ENCODE assay signal across 8 cellular contexts in genomic region chr7:103073989-103074518, GRCh38. TPM values are rescaled to one million over a fixed set of nuclear protein-coding genes. Genes with fewer than 3 reads are reported as not detected.
DNase-seq lines count a peak whose midpoint lies in the region; ATAC-seq and TF ChIP-seq lines count a peak whose summit lies in the region.

No MANE protein-coding gene starts in this region.

- DNase-seq in left ventricle myocardium inferior (no peak), cardiac septum (ENCODE audit: low spot score) (no peak), amniotic stem cell (lab: John Stamatoyannopoulos, UW) (no peak)
- DNase-seq in activated CD4-positive, alpha-beta memory T cell treated with anti-CD3 and anti-CD28 coated beads, Interleukin-2, amount 10 ng/mL, durations not matched to agents 7 days and 5 days = no peak
- no peak for DNase-seq in stimulated activated naive B cell treated with anti-CD40 and anti-IgM and Interleukin-4, amounts not matched to agents 10 μg/mL and 1 μg/mL and 100 μg/mL, for 72 hours
- no peak for DNase-seq in stimulated activated naive CD4-positive, alpha-beta T cell treated with Interleukin-2 at 50 U/mL for 16 hours (lab: John Stamatoyannopoulos, UW)

- POLR2A ChIA-PET in activated CD4-positive, alpha-beta memory T cell treated with anti-CD3 and anti-CD28 coated beads, Interleukin-2, amount 10 ng/mL, durations not matched to agents 7 days and 5 days (lab: Charles Lee) = interaction anchor here (1.0 to 1.8 kb wide), 6 partner anchors 10 to 325 kb away, joined by 3 to 13 read pairs (median 6); partner anchors contain the start of genes FAM185A and NAPEPLD

- H3K27me3 Mint-ChIP-seq in activated CD4-positive, alpha-beta memory T cell treated with anti-CD3 and anti-CD28 coated beads, Interleukin-2, amount 10 ng/mL, durations not matched to agents 7 days and 5 days = no peaks in the 10 kb centered on the region
- H3K27me3 Mint-ChIP-seq in stimulated activated naive B cell treated with anti-CD40 and anti-IgM and Interleukin-4, amounts not matched to agents 10 μg/mL and 1 μg/mL and 100 μg/mL, for 72 hours = no peaks in the 10 kb centered on the region

- peaks cover 32% of the 10 kb centered on the region for H3K4me1 ChIP-seq in left ventricle myocardium inferior

- peaks cover 31% of the 10 kb centered on the region for H3K4me1 Mint-ChIP-seq in activated CD4-positive, alpha-beta memory T cell treated with anti-CD3 and anti-CD28 coated beads, Interleukin-2, amount 10 ng/mL, durations not matched to agents 7 days and 5 days
- H3K4me1 Mint-ChIP-seq in stimulated activated naive B cell treated with anti-CD40 and anti-IgM and Interleukin-4, amounts not matched to agents 10 μg/mL and 1 μg/mL and 100 μg/mL, for 72 hours = peaks cover 16 to 37% of the 10 kb centered on the region in 2 donors

- peak overlapping the region; percentile 0 for H3K27ac Mint-ChIP-seq in activated CD4-positive, alpha-beta memory T cell treated with anti-CD3 and anti-CD28 coated beads, Interleukin-2, amount 10 ng/mL, durations not matched to agents 7 days and 5 days
- H3K27ac Mint-ChIP-seq in stimulated activated naive B cell treated with anti-CD40 and anti-IgM and Interleukin-4, amounts not matched to agents 10 μg/mL and 1 μg/mL and 100 μg/mL, for 72 hours = peak overlapping the region; percentile 95

- H3K4me3 ChIP-seq in left ventricle myocardium inferior = peak overlapping the region; percentile 81
- H3K4me3 ChIP-seq in iPS-11a (ENCODE audit: low read depth, low read length) = peak overlapping the region; percentile 83

- CTCF ChIA-PET in activated CD4-positive, alpha-beta memory T cell treated with anti-CD3 and anti-CD28 coated beads, Interleukin-2, amount 10 ng/mL, durations not matched to agents 7 days and 5 days (lab: Charles Lee) = interaction anchor here (1.2 to 4.2 kb wide), 6 partner anchors 8 to 326 kb away, joined by 4 to 38 read pairs (median 11); partner anchors contain the start of genes FAM185A and NAPEPLD

- H3K9me3 Mint-ChIP-seq in activated CD4-positive, alpha-beta memory T cell treated with anti-CD3 and anti-CD28 coated beads, Interleukin-2, amount 10 ng/mL, durations not matched to agents 7 days and 5 days = no peaks in the 10 kb centered on the region
- peaks cover 4 to 6% of the 10 kb centered on the region in 2 donors for H3K9me3 Mint-ChIP-seq in stimulated activated naive B cell treated with anti-CD40 and anti-IgM and Interleukin-4, amounts not matched to agents 10 μg/mL and 1 μg/mL and 100 μg/mL, for 72 hours

- no peak for TF ChIP-seq CTCF in left ventricle myocardium inferior (IDR thresholded peaks at IDR 0.05; ENCODE audit: borderline replicate concordance)

- intact Hi-C loops in left ventricle myocardium inferior (cut with micrococcal nuclease) = no loop called here
- intact Hi-C loops in cardiac septum (cut with DNase I) = loop anchor here (2.0 to 10.0 kb wide), 2 partner anchors 75 to 329 kb away; partner anchors contain the start of genes FAM185A and NAPEPLD

- H3K4me3 Mint-ChIP-seq in activated CD4-positive, alpha-beta memory T cell treated with anti-CD3 and anti-CD28 coated beads, Interleukin-2, amount 10 ng/mL, durations not matched to agents 7 days and 5 days = peak overlapping the region; percentile 84
- peak overlapping the region; percentile 89 to 96 for H3K4me3 Mint-ChIP-seq in stimulated activated naive B cell treated with anti-CD40 and anti-IgM and Interleukin-4, amounts not matched to agents 10 μg/mL and 1 μg/mL and 100 μg/mL, for 72 hours

- H3K36me3 Mint-ChIP-seq in activated CD4-positive, alpha-beta memory T cell treated with anti-CD3 and anti-CD28 coated beads, Interleukin-2, amount 10 ng/mL, durations not matched to agents 7 days and 5 days (ENCODE audit: low read depth) = peaks cover 9% of the 10 kb centered on the region
- H3K36me3 Mint-ChIP-seq in stimulated activated naive B cell treated with anti-CD40 and anti-IgM and Interleukin-4, amounts not matched to agents 10 μg/mL and 1 μg/mL and 100 μg/mL, for 72 hours = peaks cover 13 to 15% of the 10 kb centered on the region in 2 donors

- no peaks in the 10 kb centered on the region for H3K9me3 ChIP-seq in left ventricle myocardium inferior (replicated peaks)

- peak overlapping the region; percentile 93 for H3K27ac ChIP-seq in left ventricle myocardium inferior (replicated peaks)

- H3K36me3 ChIP-seq in left ventricle myocardium inferior = peaks cover 5% of the 10 kb centered on the region

- no peaks in the 10 kb centered on the region for H3K27me3 ChIP-seq in left ventricle myocardium inferior (ENCODE audit: low read depth)

- no peak for ATAC-seq in stimulated activated naive B cell treated with anti-CD40 and anti-IgM and Interleukin-4, amounts not matched to agents 10 μg/mL and 1 μg/mL and 100 μg/mL, for 72 hours (replicated peaks)
- ATAC-seq in GM19455 (IDR thresholded peaks at IDR 0.05; ENCODE audit: unreplicated experiment) = no peak

RNA-seq across cellular contexts. Expression of gene FBXL13, which starts 0.5 kb away (rescaled TPM):
- 0.36 TPM for total RNA-seq in left ventricle myocardium inferior
- 0.32 TPM for total RNA-seq in cardiac septum
- under 1 TPM in 1 of 2 experiments, not detected in 1; 0.58 TPM for total RNA-seq in activated CD4-positive, alpha-beta memory T cell treated with anti-CD3 and anti-CD28 coated beads, Interleukin-2, amount 10 ng/mL, durations not matched to agents 7 days and 5 days

RNA-seq across cellular contexts. Expression of gene ARMC10, which starts 0.9 kb away (rescaled TPM):
- total RNA-seq in left ventricle myocardium inferior = 22.6 TPM
- total RNA-seq in cardiac septum = 27.9 TPM
- 10 to 100 TPM; 27.0 to 31.5 TPM for total RNA-seq in activated CD4-positive, alpha-beta memory T cell treated with anti-CD3 and anti-CD28 coated beads, Interleukin-2, amount 10 ng/mL, durations not matched to agents 7 days and 5 days
